In the genomic region with DNA sequence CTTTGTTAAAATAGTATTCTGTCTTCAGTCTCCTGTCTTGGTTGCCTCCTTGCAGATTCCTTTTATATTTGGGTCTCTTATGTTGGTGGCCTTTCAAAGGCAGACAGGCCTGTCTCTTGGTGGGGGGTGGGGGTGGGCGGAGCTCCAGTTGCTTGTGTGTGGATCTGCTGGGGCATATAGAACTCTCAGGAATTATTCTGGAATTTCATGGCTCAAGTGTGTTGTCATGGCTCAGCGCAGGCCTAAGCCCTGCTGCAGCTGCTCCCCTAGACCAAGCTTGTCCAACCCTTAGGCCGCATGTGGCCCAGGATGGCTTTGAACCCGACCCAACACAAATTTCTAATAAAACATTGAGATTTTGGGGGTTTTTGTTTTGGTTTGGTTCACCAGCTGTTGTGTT, we compare ENCODE assay signal across 19 cellular contexts. TPM values are rescaled to one million over a fixed set of nuclear protein-coding genes. Genes with fewer than 3 reads are reported as not detected.
DNase-seq lines count a peak whose midpoint lies in the region; TF ChIP-seq lines count a peak whose summit lies in the region.
"Had no signal": no experiment of that assay in that cellular context is flagged by ENCODE, and none has a peak within 500 bp of the region (broad histone marks: within the 10 kb centered on the region; RNA-seq: fewer than 3 reads in every experiment).

No MANE protein-coding gene starts in this region.

- TF ChIP-seq CTCF in RWPE1 (conservative IDR thresholded peaks at IDR 0.05; ENCODE audit: low read depth) (no peak), stomach (IDR thresholded peaks at IDR 0.05) (no peak), glutamatergic neuron (IDR thresholded peaks at IDR 0.05; ENCODE audit: partially characterized antibody, unreplicated experiment) (no peak), vagina (IDR thresholded peaks at IDR 0.05) (no peak)

- H3K36me3 ChIP-seq in stomach: peaks cover 41 to 72% (median 52%) of the 10 kb centered on the region in 4 donors
- H3K36me3 ChIP-seq in vagina: peaks cover 0 to 42% of the 10 kb centered on the region in 2 donors

- 97 to 98% (median 98%) methylated on average over 4 of the region's 4 CpGs for WGBS in stomach, 5 donors

- no peak overlapping the region for H3K4me3 Mint-ChIP-seq in activated naive CD8-positive, alpha-beta T cell
- H3K4me3 Mint-ChIP-seq in activated naive CD8-positive, alpha-beta T cell treated with anti-CD3 and anti-CD28 coated beads for 36 hours: no peak overlapping the region
- H3K4me3 Mint-ChIP-seq in immature natural killer cell: peak overlapping the region in 2 of 5 donors; percentile 5 to 7
- H3K4me3 Mint-ChIP-seq in glutamatergic neuron (ENCODE audit: unreplicated experiment): no peak overlapping the region
- H3K4me3 Mint-ChIP-seq: activated CD4-positive, alpha-beta T cell treated with anti-CD3 and anti-CD28 coated beads for 36 hours; memory B cell had no signal

- H3K27ac Mint-ChIP-seq in activated naive CD8-positive, alpha-beta T cell: peak overlapping the region; percentile 58
- no peak overlapping the region for H3K27ac Mint-ChIP-seq in activated naive CD8-positive, alpha-beta T cell treated with anti-CD3 and anti-CD28 coated beads for 36 hours
- peak overlapping the region in 5 of 6 donors; percentile 36 to 70 (median 55) for H3K27ac Mint-ChIP-seq in immature natural killer cell
- H3K27ac Mint-ChIP-seq in glutamatergic neuron (ENCODE audit: unreplicated experiment): no peak overlapping the region
- H3K27ac Mint-ChIP-seq: memory B cell had no signal

- CTCF ChIA-PET in RWPE1 (lab: Yijun Ruan, JAX): no interaction called here

- H3K27me3 Mint-ChIP-seq in activated naive CD8-positive, alpha-beta T cell: no peaks in the 10 kb centered on the region
- no peaks in the 10 kb centered on the region for H3K27me3 Mint-ChIP-seq in activated naive CD8-positive, alpha-beta T cell treated with anti-CD3 and anti-CD28 coated beads for 36 hours
- H3K27me3 Mint-ChIP-seq in immature natural killer cell (ENCODE audit: low read depth in 3 of 3): peaks cover 6 to 26% (median 21%) of the 10 kb centered on the region in 3 donors
- H3K27me3 Mint-ChIP-seq in glutamatergic neuron (ENCODE audit: unreplicated experiment): peaks cover 3% of the 10 kb centered on the region
- H3K27me3 Mint-ChIP-seq: activated CD4-positive, alpha-beta T cell treated with anti-CD3 and anti-CD28 coated beads for 36 hours; memory B cell; naive B cell; progenitor cell of endocrine pancreas had no signal

- no peaks in the 10 kb centered on the region for H3K27me3 ChIP-seq in stomach
- no peaks in the 10 kb centered on the region for H3K27me3 ChIP-seq in vagina
- H3K27me3 ChIP-seq: gastrocnemius medialis, testis had no signal

- peaks cover 43% of the 10 kb centered on the region for H3K4me1 Mint-ChIP-seq in activated naive CD8-positive, alpha-beta T cell (ENCODE audit: low read depth)
- peaks cover 28% of the 10 kb centered on the region for H3K4me1 Mint-ChIP-seq in activated naive CD8-positive, alpha-beta T cell treated with anti-CD3 and anti-CD28 coated beads for 36 hours
- peaks cover 66 to 84% of the 10 kb centered on the region in 2 donors for H3K4me1 Mint-ChIP-seq in immature natural killer cell
- peaks cover 12% of the 10 kb centered on the region for H3K4me1 Mint-ChIP-seq in glutamatergic neuron (ENCODE audit: low read depth, unreplicated experiment)

- POLR2A ChIA-PET in RWPE1 (lab: Yijun Ruan, JAX; ENCODE audit: low non-redundant PET): no interaction called here

- DNase-seq in activated naive CD8-positive, alpha-beta T cell treated with anti-CD3 and anti-CD28 coated beads for 36 hours: no peak
- DNase-seq in RWPE1 (ENCODE audit: low spot score): no peak
- no peak for DNase-seq in immature natural killer cell
- DNase-seq in stomach: peak; percentile 7
- no peak for DNase-seq in T-helper 2 cell
- no peak for DNase-seq in glutamatergic neuron
- DNase-seq in vagina (ENCODE audit: extremely low spot score in 2 of 2): no peak
- DNase-seq: activated CD4-positive, alpha-beta T cell treated with anti-CD3 and anti-CD28 coated beads for 36 hours; activated naive CD4-positive, alpha-beta T cell treated with anti-CD3 and anti-CD28 coated beads, Interleukin-2, amount 50 U/mL, for 16 hours; KG1; MV-4-11; naive B cell; NCI-H1930; NCI-H446; testis had no signal

- no peak for TF ChIP-seq EP300 in stomach (IDR thresholded peaks at IDR 0.05)

- no peaks in the 10 kb centered on the region for H3K9me3 Mint-ChIP-seq in activated naive CD8-positive, alpha-beta T cell (ENCODE audit: low read depth)
- peaks cover 11% of the 10 kb centered on the region for H3K9me3 Mint-ChIP-seq in activated naive CD8-positive, alpha-beta T cell treated with anti-CD3 and anti-CD28 coated beads for 36 hours
- H3K9me3 Mint-ChIP-seq in immature natural killer cell: peaks cover 0 to 5% (median 2%) of the 10 kb centered on the region in 6 donors
- peaks cover 8% of the 10 kb centered on the region for H3K9me3 Mint-ChIP-seq in glutamatergic neuron (ENCODE audit: unreplicated experiment)

- H3K4me1 ChIP-seq in stomach: peaks cover 27 to 71% (median 61%) of the 10 kb centered on the region in 4 donors
- peaks cover 54% of the 10 kb centered on the region for H3K4me1 ChIP-seq in vagina

- peak overlapping the region; percentile 84 for H3K27ac ChIP-seq in RWPE1
- H3K27ac ChIP-seq in stomach: no peak overlapping the region
- H3K27ac ChIP-seq in vagina: no peak overlapping the region
- H3K27ac ChIP-seq: testis had no signal

- peaks cover 5% of the 10 kb centered on the region for H3K36me3 Mint-ChIP-seq in activated naive CD8-positive, alpha-beta T cell
- H3K36me3 Mint-ChIP-seq in activated naive CD8-positive, alpha-beta T cell treated with anti-CD3 and anti-CD28 coated beads for 36 hours: peaks cover 73% of the 10 kb centered on the region
- H3K36me3 Mint-ChIP-seq in immature natural killer cell (peaks cover 18 to 34% (median 19%) of the 10 kb centered on the region in 3 donors), glutamatergic neuron (ENCODE audit: unreplicated experiment) (peaks cover 18% of the 10 kb centered on the region)

- intact Hi-C loops in stomach (cut with DNase I; ENCODE audit: low total_unique reads): loop anchor here (10.0 kb wide), 1 partner anchor 50 kb away; a partner anchor contains a TSS
- intact Hi-C loops in vagina (cut with DNase I): no loop called here

- H3K4me3 ChIP-seq in stomach: no peak overlapping the region
- no peak overlapping the region for H3K4me3 ChIP-seq in vagina
- H3K4me3 ChIP-seq: gastrocnemius medialis, testis had no signal

- TF ChIP-seq POLR2A in stomach (IDR thresholded peaks at IDR 0.05) (no peak), vagina (IDR thresholded peaks at IDR 0.05) (no peak)

- peaks cover 0 to 13% (median 8%) of the 10 kb centered on the region in 4 donors for H3K9me3 ChIP-seq in stomach
- H3K9me3 ChIP-seq in vagina: peaks cover 9% of the 10 kb centered on the region
- H3K9me3 ChIP-seq: testis had no signal

RNA-seq across cellular contexts. Expression of a gene that starts 8.0 kb away (rescaled TPM):
- 10 to 100 TPM; 24.4 to 26.1 TPM for total RNA-seq in activated naive CD8-positive, alpha-beta T cell treated with anti-CD3 and anti-CD28 coated beads for 36 hours
- polyA plus RNA-seq in immature natural killer cell (10 to 100 TPM in 2 of 3 donors, 1 to 10 TPM in 1; 1.8 to 21.7 (median 16.6) TPM), stomach (10 to 100 TPM; 12.8 to 30.5 (median 20.0) TPM)
- total RNA-seq in stomach (10 to 100 TPM in 2 of 5 donors, 1 to 10 TPM in 2, under 1 TPM in 1; 0.58 to 94.7 (median 5.0) TPM), glutamatergic neuron (ENCODE audit: unreplicated experiment) (21.9 TPM), vagina (14.7 TPM)

RNA-seq across cellular contexts. Expression of a gene that starts 12.7 kb away (rescaled TPM):
- 100 to 1,000 TPM; 342 to 350 TPM for total RNA-seq in activated naive CD8-positive, alpha-beta T cell treated with anti-CD3 and anti-CD28 coated beads for 36 hours
- polyA plus RNA-seq in immature natural killer cell (100 to 1,000 TPM; 533 to 916 (median 674) TPM), stomach (100 to 1,000 TPM; 230 to 310 (median 271) TPM)
- total RNA-seq in stomach (100 to 1,000 TPM; 111 to 289 (median 131) TPM), glutamatergic neuron (ENCODE audit: unreplicated experiment) (222 TPM), vagina (295 TPM)

RNA-seq across cellular contexts. Expression of a gene that starts 13.9 kb away (rescaled TPM):
- 10 to 100 TPM; 75.0 to 82.4 TPM for total RNA-seq in activated naive CD8-positive, alpha-beta T cell treated with anti-CD3 and anti-CD28 coated beads for 36 hours
- polyA plus RNA-seq in immature natural killer cell (100 to 1,000 TPM; 125 to 230 (median 129) TPM), stomach (100 to 1,000 TPM; 136 to 158 (median 156) TPM)
- total RNA-seq in stomach (100 to 1,000 TPM in 1 of 5 donors, 10 to 100 TPM in 4; 18.7 to 101 (median 77.4) TPM), glutamatergic neuron (ENCODE audit: unreplicated experiment) (61.5 TPM), vagina (73.7 TPM)

RNA-seq across cellular contexts. Expression of a gene that starts 44.9 kb away (rescaled TPM):
- total RNA-seq in activated naive CD8-positive, alpha-beta T cell treated with anti-CD3 and anti-CD28 coated beads for 36 hours: 100 to 1,000 TPM; 294 to 304 TPM
- 100 to 1,000 TPM; 516 to 803 (median 763) TPM for polyA plus RNA-seq in immature natural killer cell
- 100 to 1,000 TPM; 179 to 326 (median 230) TPM for total RNA-seq in stomach
- polyA plus RNA-seq in stomach: 100 to 1,000 TPM; 457 to 613 (median 592) TPM
- 128 TPM for total RNA-seq in glutamatergic neuron (ENCODE audit: unreplicated experiment)
- total RNA-seq in vagina: 299 TPM

RNA-seq across cellular contexts. Expression of a gene that starts 54.6 kb away (rescaled TPM):
- total RNA-seq in activated naive CD8-positive, alpha-beta T cell treated with anti-CD3 and anti-CD28 coated beads for 36 hours: 1 to 10 TPM; 1.1 to 1.2 TPM
- polyA plus RNA-seq in immature natural killer cell (not detected), stomach (1 to 10 TPM in 1 of 3 donors, under 1 TPM in 2; 0.46 to 1.8 (median 0.87) TPM)
- total RNA-seq in stomach (10 to 100 TPM in 1 of 5 donors, 1 to 10 TPM in 2, not detected in 2; 1.3 to 26.6 (median 1.7) TPM), glutamatergic neuron (ENCODE audit: unreplicated experiment) (3.0 TPM), vagina (4.4 TPM)

Comparison
In these comparisons a context has a peak if more than half of its experiments do, and no peak if none do; other contexts are left out.
1. H3K27ac Mint-ChIP-seq: peak in activated naive CD8-positive, alpha-beta T cell (single experiment) and immature natural killer cell (5 of 6); none in activated naive CD8-positive, alpha-beta T cell treated with anti-CD3 and anti-CD28 coated beads for 36 hours (single experiment) and glutamatergic neuron (single experiment).